29 cellular contexts compared by ENCODE assay signal in the genomic region with DNA sequence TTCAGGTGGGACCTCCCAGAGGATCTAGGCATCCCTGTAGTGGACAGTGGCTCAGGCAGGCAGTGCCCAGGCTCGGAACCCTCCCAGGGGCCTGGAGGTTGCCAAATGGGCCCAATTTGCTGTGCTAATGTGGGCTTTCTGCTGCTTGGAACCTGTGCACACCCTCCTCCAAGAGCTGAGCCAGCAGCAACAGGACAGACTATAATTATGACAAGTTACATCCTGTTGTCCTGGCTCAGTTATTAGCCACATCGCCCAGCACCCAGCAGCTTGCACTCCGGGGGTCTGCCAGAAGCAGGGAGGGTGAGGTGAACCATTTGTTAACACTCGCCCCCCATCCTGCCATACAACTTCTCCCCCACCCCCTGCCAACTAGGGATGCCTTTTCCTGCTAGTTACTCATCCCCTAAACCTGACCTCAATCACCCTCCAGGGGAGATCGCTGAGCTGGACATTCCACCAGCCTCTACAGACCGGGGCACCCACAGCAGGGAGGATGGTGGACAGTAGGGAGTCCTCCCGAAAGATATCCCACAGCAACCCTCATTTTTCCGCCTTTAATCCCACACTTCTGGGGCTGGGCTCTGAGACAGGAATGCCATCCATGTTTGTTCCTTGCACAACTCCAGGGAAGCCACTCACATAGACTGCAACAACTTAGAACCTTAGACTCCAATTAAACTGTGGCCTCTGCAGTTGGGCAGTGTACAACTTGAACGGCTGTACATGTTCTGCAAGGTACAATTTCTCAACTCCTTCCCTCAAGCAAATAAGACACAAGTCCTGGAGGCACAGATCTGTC. TPM values are rescaled to one million over a fixed set of nuclear protein-coding genes. Genes with fewer than 3 reads are reported as not detected.
A peak's percentile ranks its signal among the peaks of the same experiment; 100 is the strongest.
DNase-seq lines count a peak whose midpoint lies in the region; ATAC-seq and TF ChIP-seq lines count a peak whose summit lies in the region.
"Had no signal": no experiment of that assay in that cellular context is flagged by ENCODE, and none has a peak within 500 bp of the region (broad histone marks: within the 10 kb centered on the region; RNA-seq: fewer than 3 reads in every experiment).

No MANE protein-coding gene starts in this region.

- no peaks in the 10 kb centered on the region for H3K9me3 ChIP-seq in RWPE2 (ENCODE audit: severe bottlenecking)
- peaks cover 5% of the 10 kb centered on the region for H3K9me3 ChIP-seq in mesenchymal stem cell (ENCODE audit: control insufficient read depth, low read length)
- H3K9me3 ChIP-seq: thyroid gland had no signal

- no peaks in the 10 kb centered on the region for H3K79me1 ChIP-seq in mesenchymal stem cell (replicated peaks; ENCODE audit: low read length, poor library complexity, severe bottlenecking)

- no peaks in the 10 kb centered on the region for H3K36me3 Mint-ChIP-seq in activated T-helper 17 cell treated with anti-CD3 and anti-CD28 coated beads, Interleukin-2, amount 50 U/mL, for 72 hours (ENCODE audit: low read depth)
- H3K36me3 Mint-ChIP-seq: activated naive CD8-positive, alpha-beta T cell had no signal

- no peaks in the 10 kb centered on the region for H3K4me1 Mint-ChIP-seq in activated T-helper 17 cell treated with anti-CD3 and anti-CD28 coated beads, Interleukin-2, amount 50 U/mL, for 72 hours
- H3K4me1 Mint-ChIP-seq: T-helper 17 cell had no signal

- H3K36me3 ChIP-seq in RWPE2 (ENCODE audit: low read depth) (no peaks in the 10 kb centered on the region), mesenchymal stem cell (ENCODE audit: control insufficient read depth in 1 of 2, insufficient read depth in 2 of 2, low read depth in 1 of 2, low read length in 2 of 2) (no peaks in the 10 kb centered on the region)
- H3K36me3 ChIP-seq: gastroesophageal sphincter, SJSA1, thyroid gland had no signal

- no peak overlapping the region for H3K4me2 ChIP-seq in mesenchymal stem cell (ENCODE audit: low read length, poor library complexity, severe bottlenecking)

- no peak overlapping the region for H2BK5ac ChIP-seq in mesenchymal stem cell (ENCODE audit: low read depth, low read length, poor library complexity, severe bottlenecking)

- H3K23ac ChIP-seq in mesenchymal stem cell (ENCODE audit: low read length in 2 of 2): no peak overlapping the region

- WGBS in mesenchymal stem cell: 75% methylated on average over 8 of the region's 9 CpGs

- no peak overlapping the region for H3K18ac ChIP-seq in mesenchymal stem cell (ENCODE audit: low read depth in 1 of 2, low read length in 2 of 2)

- no peaks in the 10 kb centered on the region for H3K27me3 ChIP-seq in RWPE2 (ENCODE audit: insufficient read depth, poor library complexity, severe bottlenecking)
- peaks cover 0 to 30% of the 10 kb centered on the region in 2 experiments for H3K27me3 ChIP-seq in mesenchymal stem cell (ENCODE audit: control insufficient read depth in 1 of 2, insufficient read depth in 1 of 2, low read length in 2 of 2)
- H3K27me3 ChIP-seq: gastroesophageal sphincter, SJSA1, thyroid gland had no signal

- peaks cover 14% of the 10 kb centered on the region for H3K4me1 ChIP-seq in RWPE2 (ENCODE audit: insufficient read depth, poor library complexity, severe bottlenecking)
- H3K4me1 ChIP-seq in mesenchymal stem cell (ENCODE audit: control insufficient read depth, insufficient read depth, low read depth, low read length): peaks cover 19% of the 10 kb centered on the region
- H3K4me1 ChIP-seq: gastroesophageal sphincter, SJSA1, thyroid gland had no signal

- no peak overlapping the region for H2AFZ ChIP-seq in mesenchymal stem cell (ENCODE audit: low read depth, low read length)

- H4K8ac ChIP-seq in mesenchymal stem cell (ENCODE audit: low read length): no peak overlapping the region

- H3K4me3 ChIP-seq in RWPE2 (ENCODE audit: severe bottlenecking) (no peak overlapping the region), mesenchymal stem cell (ENCODE audit: insufficient read depth in 1 of 2, low read depth in 1 of 2, low read length in 2 of 2) (no peak overlapping the region)
- H3K4me3 ChIP-seq: gastroesophageal sphincter, SJSA1, thyroid gland had no signal

- H2BK12ac ChIP-seq in mesenchymal stem cell (ENCODE audit: low read length in 2 of 2): no peak overlapping the region

- H3K27ac ChIP-seq in RWPE2 (ENCODE audit: poor library complexity, severe bottlenecking): no peak overlapping the region
- no peak overlapping the region for H3K27ac ChIP-seq in mesenchymal stem cell (ENCODE audit: low read length, poor library complexity, severe bottlenecking)
- H3K27ac ChIP-seq: gastroesophageal sphincter, SJSA1, thyroid gland had no signal

- H2BK120ac ChIP-seq in mesenchymal stem cell (ENCODE audit: low read depth, low read length): no peak overlapping the region

- no peak for TF ChIP-seq CTCF in RWPE2 (IDR thresholded peaks at IDR 0.05; ENCODE audit: poor library complexity, severe bottlenecking)

- H3K9me3 Mint-ChIP-seq in activated T-helper 17 cell treated with anti-CD3 and anti-CD28 coated beads, Interleukin-2, amount 50 U/mL, for 72 hours: no peaks in the 10 kb centered on the region
- H3K9me3 Mint-ChIP-seq: activated T-helper 2 cell treated with anti-CD3 and anti-CD28 coated beads, Interferon-gamma antibody, Interleukin-2, Interleukin-4, amounts not matched to agents 10 μg/mL and 5 μg/mL and 100 μg/mL, durations not matched to agents 14 hours and 24 hours and 36 hours; stimulated activated naive CD8-positive, alpha-beta T cell treated with anti-CD3 and anti-CD28 coated beads, Interleukin-15, Interleukin-2, amounts not matched to agents 100 ng/mL and 50 ng/mL, for 24 hours had no signal

- DNase-seq in A172 (ENCODE audit: low spot score) (peak; percentile 68), GM03348 (ENCODE audit: low spot score) (peak; percentile 10), RWPE2 (ENCODE audit: low spot score) (no peak), mesenchymal stem cell (no peak), COLO829 (ENCODE audit: low spot score) (no peak)
- DNase-seq: activated CD4-positive, alpha-beta T cell treated with anti-CD3 and anti-CD28 coated beads for 48 hours; C1 segment of cervical spinal cord; KG1; kidney; NCI-H1048; NCI-H1930; NCI-H2227 treated with DMSO at 0.1 percent for 48 hours; NCI-H774; nucleus accumbens; stimulated activated CD4-positive, alpha-beta T cell treated with anti-CD3 and anti-CD28 coated beads, Interleukin-4, amount 100 ng/mL, for 1 hour; T-helper 17 cell; thyroid gland had no signal

- no peak overlapping the region for H3K14ac ChIP-seq in mesenchymal stem cell (ENCODE audit: low read length in 2 of 2)

- no peak overlapping the region for H4K91ac ChIP-seq in mesenchymal stem cell (ENCODE audit: low read length)

- no peak overlapping the region for H2BK15ac ChIP-seq in mesenchymal stem cell (ENCODE audit: low read depth, poor library complexity, severe bottlenecking)

- peak overlapping the region; percentile 62 for H2AK5ac ChIP-seq in mesenchymal stem cell (ENCODE audit: low read length, severe bottlenecking)

- no peak overlapping the region for H3K27ac Mint-ChIP-seq in activated T-helper 17 cell treated with anti-CD3 and anti-CD28 coated beads, Interleukin-2, amount 50 U/mL, for 72 hours
- H3K27ac Mint-ChIP-seq: activated naive CD8-positive, alpha-beta T cell; activated T-helper 2 cell treated with anti-CD3 and anti-CD28 coated beads, Interferon-gamma antibody, Interleukin-2, Interleukin-4, amounts not matched to agents 10 μg/mL and 5 μg/mL and 100 μg/mL, durations not matched to agents 14 hours and 24 hours and 36 hours; stimulated activated naive CD8-positive, alpha-beta T cell treated with anti-CD3 and anti-CD28 coated beads, Interleukin-15, Interleukin-2, amounts not matched to agents 100 ng/mL and 50 ng/mL, for 24 hours had no signal

- H3K4ac ChIP-seq in mesenchymal stem cell (ENCODE audit: low read depth in 1 of 2, low read length in 2 of 2): no peak overlapping the region

- no peak overlapping the region for H3K4me3 Mint-ChIP-seq in activated T-helper 17 cell treated with anti-CD3 and anti-CD28 coated beads, Interleukin-2, amount 50 U/mL, for 72 hours
- H3K4me3 Mint-ChIP-seq: activated naive CD8-positive, alpha-beta T cell; stimulated activated naive CD8-positive, alpha-beta T cell treated with anti-CD3 and anti-CD28 coated beads, Interleukin-15, Interleukin-2, amounts not matched to agents 100 ng/mL and 50 ng/mL, for 24 hours; T-helper 17 cell had no signal

- no peaks in the 10 kb centered on the region for H3K27me3 Mint-ChIP-seq in activated T-helper 17 cell treated with anti-CD3 and anti-CD28 coated beads, Interleukin-2, amount 50 U/mL, for 72 hours
- H3K27me3 Mint-ChIP-seq: activated naive CD8-positive, alpha-beta T cell; stimulated activated naive CD8-positive, alpha-beta T cell treated with anti-CD3 and anti-CD28 coated beads, Interleukin-15, Interleukin-2, amounts not matched to agents 100 ng/mL and 50 ng/mL, for 24 hours; T-helper 17 cell had no signal

- no peak overlapping the region for H3K9ac ChIP-seq in mesenchymal stem cell (ENCODE audit: low read length)

- ATAC-seq in RWPE2 (ENCODE audit: low read depth) (peak; percentile 48; the same call in 2 of the 3 replicates), HG02759 (IDR thresholded peaks at IDR 0.05; ENCODE audit: unreplicated experiment) (no peak), HG03571 (IDR thresholded peaks at IDR 0.05; ENCODE audit: unreplicated experiment) (no peak)
- ATAC-seq in activated T-helper 17 cell treated with anti-CD3 and anti-CD28 coated beads, Interleukin-2, amount 50 U/mL, for 72 hours (replicated peaks): no peak
- ATAC-seq: esophagus mucosa, gastroesophageal sphincter, HCT116, T-helper 17 cell had no signal

RNA-seq across cellular contexts. Expression of gene MYL10, which starts 7.9 kb away (rescaled TPM):
- not detected in 2 replicates for total RNA-seq in A172 (2014; rRNA removed; shearing (Covaris generic))
- polyA plus RNA-seq in mesenchymal stem cell (2013, experiment 1 of 2): not detected
- not detected for polyA plus RNA-seq in mesenchymal stem cell (2013, experiment 2 of 2)
- not detected for total RNA-seq in activated T-helper 17 cell treated with anti-CD3 and anti-CD28 coated beads, Interleukin-2, amount 50 U/mL, for 72 hours
- total RNA-seq: activated T-helper 2 cell treated with anti-CD3 and anti-CD28 coated beads, Interferon-gamma antibody, Interleukin-2, Interleukin-4, amounts not matched to agents 10 μg/mL and 5 μg/mL and 100 μg/mL, durations not matched to agents 14 hours and 24 hours and 36 hours; esophagus mucosa; gastroesophageal sphincter; kidney; lung microvascular endothelial cell; renal cortical epithelial cell; SJSA1; T-helper 17 cell; thyroid gland had no signal

Comparison
In these comparisons a context has a peak if more than half of its experiments do, and no peak if none do; other contexts are left out.
1. DNase-seq: peak in A172 (single experiment) and GM03348 (single experiment); none in RWPE2 (single experiment), mesenchymal stem cell (single experiment) and COLO829 (single experiment).